Comparison of ENCODE assay signal across 1 cellular context in the genomic region with DNA sequence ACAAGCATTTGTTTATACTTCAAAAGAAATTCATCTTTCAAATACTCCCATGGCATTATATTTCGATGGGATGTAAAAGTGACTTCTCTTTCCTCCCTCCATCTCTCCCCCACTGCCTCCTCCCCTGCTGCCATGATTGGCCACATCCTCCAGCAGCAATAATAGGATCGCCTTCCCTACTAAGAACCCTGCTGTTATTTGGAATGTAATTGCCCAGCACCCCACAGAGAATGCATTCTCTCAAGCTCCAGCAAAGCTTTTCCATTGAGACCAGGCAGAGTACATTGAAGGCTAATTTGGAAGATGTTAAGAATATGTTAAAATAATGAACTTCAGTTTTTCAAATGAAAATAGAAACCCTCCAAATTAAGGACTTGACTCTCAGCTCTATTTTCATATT.
TF ChIP-seq lines count a peak whose summit lies in the region.

No MANE protein-coding gene starts in this region.

TF ChIP-seq in H1, 55 proteins besides CTCF, POLR2A, EP300 and RAD21:
- peak in 1 of 2 experiments; percentile 64 for TF ChIP-seq BCL11A (IDR thresholded peaks at IDR 0.05; ENCODE audit: low read depth in 2 of 2, low read length in 2 of 2)
- TF ChIP-seq CHD7 (IDR thresholded peaks at IDR 0.05; ENCODE audit: insufficient replicate concordance, low read length) = peak; percentile 57
- TF ChIP-seq RXRA (IDR thresholded peaks at IDR 0.05; ENCODE audit: insufficient read depth, low read depth, low read length) = no peak
- TF ChIP-seq RBBP5 (IDR thresholded peaks at IDR 0.05; ENCODE audit: borderline replicate concordance, low read depth, low read length) = no peak
- TF ChIP-seq SP1 (IDR thresholded peaks at IDR 0.05; ENCODE audit: low read depth, low read length) = peak; percentile 67; the same call in 1 of the 2 replicates
- peak; percentile 66 to 83; a peak in 2 of 4 replicates for TF ChIP-seq HDAC2 (IDR thresholded peaks at IDR 0.05; ENCODE audit: borderline replicate concordance in 1 of 2, low read depth in 2 of 2, low read length in 2 of 2)
- peak; percentile 82 for TF ChIP-seq YY1 (IDR thresholded peaks at IDR 0.05; ENCODE audit: low read depth, low read length)
- TF ChIP-seq TEAD4 (IDR thresholded peaks at IDR 0.05; ENCODE audit: low read depth, low read length) = peak; percentile 90
- peak; percentile 77 for TF ChIP-seq NANOG (IDR thresholded peaks at IDR 0.05; ENCODE audit: insufficient read depth, low read depth, low read length, poor library complexity, severe bottlenecking)
- TF ChIP-seq MAFK (IDR thresholded peaks at IDR 0.05; ENCODE audit: low read depth, low read length) = no peak
